24 cellular contexts compared by ENCODE assay signal in genomic region chr5:16459451-16459850, GRCh38. TPM values are rescaled to one million over a fixed set of nuclear protein-coding genes. Genes with fewer than 3 reads are reported as not detected.
DNase-seq lines count a peak whose midpoint lies in the region; ATAC-seq and TF ChIP-seq lines count a peak whose summit lies in the region.
"Had no signal": no experiment of that assay in that cellular context is flagged by ENCODE, and none has a peak within 500 bp of the region (broad histone marks: within the 10 kb centered on the region; RNA-seq: fewer than 3 reads in every experiment).

No MANE protein-coding gene starts in this region.

- intact Hi-C loops in Right ventricle myocardium superior (cut with DNase I), result no loop called here

- no peaks in the 10 kb centered on the region for H3K27me3 ChIP-seq in WERI-Rb-1 (ENCODE audit: insufficient read depth, low read depth, severe bottlenecking)
- H3K27me3 ChIP-seq: dorsolateral prefrontal cortex, pancreas, right lobe of liver, testis had no signal

- peaks cover 90% of the 10 kb centered on the region for H3K4me1 Mint-ChIP-seq in activated T-cell treated with anti-CD3 and anti-CD28 coated beads, Interleukin-2, amount 50 U/mL, for 4 hours (ENCODE audit: low read depth)
- H3K4me1 Mint-ChIP-seq in stimulated activated effector memory CD8-positive, alpha-beta T cell treated with anti-CD3 and anti-CD28 coated beads, Interleukin-12 subunit alpha, Interleukin-12 subunit beta, amount 100 ng/mL, for 72 hours, result peaks cover 63% of the 10 kb centered on the region

- no peaks in the 10 kb centered on the region for H3K9me3 ChIP-seq in WERI-Rb-1 (ENCODE audit: severe bottlenecking)
- H3K9me3 ChIP-seq: pancreas, right lobe of liver, testis had no signal

- H3K4me3 ChIP-seq in WERI-Rb-1 (ENCODE audit: low read depth, low read length), result no peak overlapping the region
- H3K4me3 ChIP-seq: pancreas, right lobe of liver, testis had no signal

- H3K4me3 Mint-ChIP-seq in activated T-cell treated with anti-CD3 and anti-CD28 coated beads, Interleukin-2, amount 50 U/mL, for 4 hours, result no peak overlapping the region
- H3K4me3 Mint-ChIP-seq in stimulated activated effector memory CD8-positive, alpha-beta T cell treated with anti-CD3 and anti-CD28 coated beads, Interleukin-12 subunit alpha, Interleukin-12 subunit beta, amount 100 ng/mL, for 72 hours, result no peak overlapping the region
- H3K4me3 Mint-ChIP-seq: memory B cell, naive B cell had no signal

- peak overlapping the region; percentile 27 for H3K27ac Mint-ChIP-seq in stimulated activated effector memory CD8-positive, alpha-beta T cell treated with anti-CD3 and anti-CD28 coated beads, Interleukin-12 subunit alpha, Interleukin-12 subunit beta, amount 100 ng/mL, for 72 hours

- ATAC-seq in activated T-cell treated with anti-CD3 and anti-CD28 coated beads, Interleukin-2, amount 50 U/mL, for 4 hours, result peak; percentile 16 to 19
- ATAC-seq in HG02885 (IDR thresholded peaks at IDR 0.05; ENCODE audit: poor library complexity, unreplicated experiment) (peak; percentile 39), Right ventricle myocardium superior (ENCODE audit: poor library complexity) (peak; percentile 78), GM18498 (IDR thresholded peaks at IDR 0.05; ENCODE audit: unreplicated experiment) (no peak)
- peak; percentile 68 for ATAC-seq in stimulated activated effector memory CD8-positive, alpha-beta T cell treated with anti-CD3 and anti-CD28 coated beads, Interleukin-12 subunit alpha, Interleukin-12 subunit beta, amount 100 ng/mL, for 72 hours
- ATAC-seq: pancreas, right lobe of liver had no signal

- H3K36me3 Mint-ChIP-seq in activated T-cell treated with anti-CD3 and anti-CD28 coated beads, Interleukin-2, amount 50 U/mL, for 4 hours (ENCODE audit: insufficient read depth), result peaks cover 63% of the 10 kb centered on the region
- peaks cover 98% of the 10 kb centered on the region for H3K36me3 Mint-ChIP-seq in stimulated activated effector memory CD8-positive, alpha-beta T cell treated with anti-CD3 and anti-CD28 coated beads, Interleukin-12 subunit alpha, Interleukin-12 subunit beta, amount 100 ng/mL, for 72 hours

- no peaks in the 10 kb centered on the region for H3K27me3 Mint-ChIP-seq in activated T-cell treated with anti-CD3 and anti-CD28 coated beads, Interleukin-2, amount 50 U/mL, for 4 hours (ENCODE audit: low read depth)
- H3K27me3 Mint-ChIP-seq: memory B cell, naive B cell had no signal

- H3K27ac ChIP-seq in WERI-Rb-1, result no peak overlapping the region
- H3K27ac ChIP-seq: C4-2B, epithelial cell of prostate, pancreas, right lobe of liver, testis had no signal

- H3K36me3 ChIP-seq in WERI-Rb-1, result peaks cover 97% of the 10 kb centered on the region

- TF ChIP-seq CTCF in WERI-Rb-1 (IDR thresholded peaks at IDR 0.05; ENCODE audit: low read depth, low read length), result no peak

- DNase-seq in activated T-cell treated with anti-CD3 and anti-CD28 coated beads, Interleukin-2, amount 50 U/mL, for 4 hours, result no peak
- no peak for DNase-seq in activated T-cell treated with anti-CD3 and anti-CD28 coated beads, Interleukin-2, amount 50 U/mL, for 1 hour
- DNase-seq in Right ventricle myocardium superior, result no peak
- no peak for DNase-seq in stimulated activated effector memory CD8-positive, alpha-beta T cell treated with anti-CD3 and anti-CD28 coated beads, Interleukin-12 subunit alpha, Interleukin-12 subunit beta, amount 100 ng/mL, for 72 hours (ENCODE audit: low spot score in 2 of 2)
- no peak for DNase-seq in WERI-Rb-1
- no peak for DNase-seq in stimulated activated CD4-positive, alpha-beta T cell treated with anti-CD3 and anti-CD28 coated beads, Interleukin-4, amount 100 ng/mL, for 1 hour
- DNase-seq: activated CD4-positive, alpha-beta T cell treated with anti-CD3 and anti-CD28 coated beads, Interleukin-2, amount 50 U/mL, for 1 hour; amniotic stem cell; central memory CD4-positive, alpha-beta T cell; DMS 273 treated with DMSO at 0.1 percent for 48 hours; dorsolateral prefrontal cortex; hippocampal formation; naive B cell; NCI-H146; NCI-H524 treated with DMSO at 0.1 percent for 48 hours; pancreas; right lobe of liver; stimulated activated CD4-positive, alpha-beta T cell treated with anti-CD3 and anti-CD28 coated beads, Interleukin-15, amount 100 ng/mL, for 24 hours; testis had no signal

- no peaks in the 10 kb centered on the region for H3K9me3 Mint-ChIP-seq in activated T-cell treated with anti-CD3 and anti-CD28 coated beads, Interleukin-2, amount 50 U/mL, for 4 hours
- no peaks in the 10 kb centered on the region for H3K9me3 Mint-ChIP-seq in stimulated activated effector memory CD8-positive, alpha-beta T cell treated with anti-CD3 and anti-CD28 coated beads, Interleukin-12 subunit alpha, Interleukin-12 subunit beta, amount 100 ng/mL, for 72 hours
- H3K9me3 Mint-ChIP-seq: memory B cell, naive B cell had no signal

RNA-seq across cellular contexts. Expression of gene ZNF622, which starts 6.1 kb away (rescaled TPM):
- total RNA-seq in activated T-cell treated with anti-CD3 and anti-CD28 coated beads, Interleukin-2, amount 50 U/mL, for 4 hours, result 10 to 100 TPM; 59.3 to 63.5 (median 63.4) TPM
- total RNA-seq in Right ventricle myocardium superior, result 51.7 TPM
